16 cellular contexts compared by ENCODE assay signal in the genomic region with DNA sequence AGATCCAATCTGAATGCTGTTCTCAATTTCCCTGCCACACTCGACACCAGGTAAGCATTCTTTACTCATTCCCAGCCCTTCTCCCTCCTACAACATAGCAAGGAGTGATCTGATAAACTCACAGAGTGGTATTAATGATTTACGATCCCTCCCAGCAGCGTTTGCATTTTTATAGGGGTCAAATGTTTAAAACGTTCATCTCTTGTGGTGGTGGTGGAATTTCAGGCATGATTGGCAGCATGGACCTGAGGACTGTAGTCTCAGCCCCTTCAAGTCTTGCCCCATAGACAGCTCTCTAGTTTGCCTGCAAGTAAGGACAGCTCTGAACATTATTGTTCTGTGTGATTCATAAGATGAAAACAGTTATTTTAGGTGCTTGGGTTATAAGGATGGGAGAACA.
DNase-seq lines count a peak whose midpoint lies in the region; ATAC-seq and TF ChIP-seq lines count a peak whose summit lies in the region.
"Had no signal": no experiment of that assay in that cellular context is flagged by ENCODE, and none has a peak within 500 bp of the region (broad histone marks: within the 10 kb centered on the region; RNA-seq: fewer than 3 reads in every experiment).

No MANE protein-coding gene starts in this region.

- H3K9ac ChIP-seq in colonic mucosa (ENCODE audit: low read depth in 2 of 2, low read length in 2 of 2), result no peak overlapping the region

- no peak overlapping the region for H3K27ac ChIP-seq in colonic mucosa
- H3K27ac ChIP-seq: transverse colon had no signal

- no peaks in the 10 kb centered on the region for H3K9me3 Mint-ChIP-seq in activated naive CD8-positive, alpha-beta T cell treated with anti-CD3 and anti-CD28 coated beads, Interleukin-2, amount 50 U/mL, for 24 hours
- H3K9me3 Mint-ChIP-seq: T-helper 1 cell treated with Interleukin-12 subunit alpha and Interleukin-12 subunit beta and Interleukin-4 antibody, amounts not matched to agents 30 μg/mL and 1 μg/mL, for 36 hours had no signal

- H3K4me1 ChIP-seq in mucosa of descending colon (ENCODE audit: low read depth) (peaks cover 10% of the 10 kb centered on the region), colonic mucosa (no peaks in the 10 kb centered on the region)

- no peaks in the 10 kb centered on the region for H3K36me3 ChIP-seq in mucosa of descending colon (ENCODE audit: low read depth)
- H3K36me3 ChIP-seq in colonic mucosa, result no peaks in the 10 kb centered on the region
- H3K36me3 ChIP-seq: transverse colon had no signal

- TF ChIP-seq CTCF in AG10803 (conservative IDR thresholded peaks at IDR 0.05; ENCODE audit: low read length) (no peak), mucosa of descending colon (IDR thresholded peaks at IDR 0.05) (no peak), colonic mucosa (IDR thresholded peaks at IDR 0.05) (no peak)

- no peak overlapping the region for H3K4me3 ChIP-seq in AG10803 (ENCODE audit: low read length)
- H3K4me3 ChIP-seq in mucosa of descending colon, result no peak overlapping the region
- H3K4me3 ChIP-seq in colonic mucosa, result no peak overlapping the region
- H3K4me3 ChIP-seq: transverse colon had no signal

- H3K36me3 Mint-ChIP-seq in activated naive CD8-positive, alpha-beta T cell treated with anti-CD3 and anti-CD28 coated beads, Interleukin-2, amount 50 U/mL, for 24 hours (ENCODE audit: low read depth), result no peaks in the 10 kb centered on the region
- H3K36me3 Mint-ChIP-seq: activated CD8-positive, alpha-beta memory T cell treated with anti-CD3 and anti-CD28 coated beads, Interleukin-2, amount 10 ng/mL, durations not matched to agents 7 days and 5 days had no signal

- ATAC-seq in mucosa of descending colon (peak; percentile 37), HG02938 (IDR thresholded peaks at IDR 0.05; ENCODE audit: unreplicated experiment) (no peak), GM21381 (IDR thresholded peaks at IDR 0.05; ENCODE audit: unreplicated experiment) (no peak)
- ATAC-seq in activated naive CD8-positive, alpha-beta T cell treated with anti-CD3 and anti-CD28 coated beads, Interleukin-2, amount 50 U/mL, for 24 hours, result no peak
- ATAC-seq: activated CD8-positive, alpha-beta memory T cell treated with anti-CD3 and anti-CD28 coated beads, Interleukin-2, amount 10 ng/mL, durations not matched to agents 7 days and 5 days had no signal

- intact Hi-C loops in mucosa of descending colon (cut with DNase I, micrococcal nuclease), result no loop called here
- intact Hi-C loops in colonic mucosa (cut with DNase I), result no loop called here

- H3K27ac Mint-ChIP-seq in activated naive CD8-positive, alpha-beta T cell treated with anti-CD3 and anti-CD28 coated beads, Interleukin-2, amount 50 U/mL, for 24 hours, result no peak overlapping the region
- H3K27ac Mint-ChIP-seq: activated CD8-positive, alpha-beta memory T cell treated with anti-CD3 and anti-CD28 coated beads, Interleukin-2, amount 10 ng/mL, durations not matched to agents 7 days and 5 days; T-helper 1 cell treated with Interleukin-12 subunit alpha and Interleukin-12 subunit beta and Interleukin-4 antibody, amounts not matched to agents 30 μg/mL and 1 μg/mL, for 36 hours had no signal

- H3K4me3 Mint-ChIP-seq in activated naive CD8-positive, alpha-beta T cell treated with anti-CD3 and anti-CD28 coated beads, Interleukin-2, amount 50 U/mL, for 24 hours, result no peak overlapping the region
- H3K4me3 Mint-ChIP-seq: activated CD8-positive, alpha-beta memory T cell treated with anti-CD3 and anti-CD28 coated beads, Interleukin-2, amount 10 ng/mL, durations not matched to agents 7 days and 5 days; T-helper 1 cell treated with Interleukin-12 subunit alpha and Interleukin-12 subunit beta and Interleukin-4 antibody, amounts not matched to agents 30 μg/mL and 1 μg/mL, for 36 hours had no signal

- H3K27me3 ChIP-seq in colonic mucosa, result no peaks in the 10 kb centered on the region
- H3K27me3 ChIP-seq: transverse colon had no signal

- DNase-seq in AG10803 (ENCODE audit: low read depth) (peak; percentile 13), HS-27A (ENCODE audit: low read depth) (peak; percentile 30), astrocyte of the hippocampus (ENCODE audit: low read depth, low spot score) (peak; percentile 47), mucosa of descending colon (no peak), colonic mucosa (no peak)
- no peak for DNase-seq in activated naive CD8-positive, alpha-beta T cell treated with anti-CD3 and anti-CD28 coated beads, Interleukin-2, amount 50 U/mL, for 24 hours
- DNase-seq: activated CD4-positive, CD25-positive, alpha-beta regulatory T cell; activated CD8-positive, alpha-beta memory T cell treated with anti-CD3 and anti-CD28 coated beads, Interleukin-2, amount 10 ng/mL, durations not matched to agents 7 days and 5 days; activated effector memory CD4-positive, alpha-beta T cell treated with anti-CD3 and anti-CD28 coated beads, Interleukin-2, amount 50 U/mL, for 16 hours; DMS 273 treated with DMSO at 0.1 percent for 48 hours; NCI-H1694 treated with DMSO at 0.1 percent for 48 hours; NCI-H524 treated with DMSO at 0.1 percent for 48 hours; transverse colon had no signal

- no peaks in the 10 kb centered on the region for H3K9me3 ChIP-seq in mucosa of descending colon
- H3K9me3 ChIP-seq in colonic mucosa, result no peaks in the 10 kb centered on the region
- H3K9me3 ChIP-seq: transverse colon had no signal

- H3K27me3 Mint-ChIP-seq in activated naive CD8-positive, alpha-beta T cell treated with anti-CD3 and anti-CD28 coated beads, Interleukin-2, amount 50 U/mL, for 24 hours, result no peaks in the 10 kb centered on the region
- H3K27me3 Mint-ChIP-seq: activated CD8-positive, alpha-beta memory T cell treated with anti-CD3 and anti-CD28 coated beads, Interleukin-2, amount 10 ng/mL, durations not matched to agents 7 days and 5 days had no signal

- no peaks in the 10 kb centered on the region for H3K4me1 Mint-ChIP-seq in activated naive CD8-positive, alpha-beta T cell treated with anti-CD3 and anti-CD28 coated beads, Interleukin-2, amount 50 U/mL, for 24 hours
- H3K4me1 Mint-ChIP-seq: activated CD8-positive, alpha-beta memory T cell treated with anti-CD3 and anti-CD28 coated beads, Interleukin-2, amount 10 ng/mL, durations not matched to agents 7 days and 5 days had no signal

Comparison
In these comparisons a context has a peak if more than half of its experiments do, and no peak if none do; other contexts are left out.
1. DNase-seq: peak in AG10803 (single experiment), HS-27A (single experiment) and astrocyte of the hippocampus (single experiment); none in mucosa of descending colon (0 of 3), activated naive CD8-positive, alpha-beta T cell treated with anti-CD3 and anti-CD28 coated beads, Interleukin-2, amount 50 U/mL, for 24 hours (single experiment) and colonic mucosa (single experiment).